Comparison of ENCODE assay signal across 18 cellular contexts in the genomic region with DNA sequence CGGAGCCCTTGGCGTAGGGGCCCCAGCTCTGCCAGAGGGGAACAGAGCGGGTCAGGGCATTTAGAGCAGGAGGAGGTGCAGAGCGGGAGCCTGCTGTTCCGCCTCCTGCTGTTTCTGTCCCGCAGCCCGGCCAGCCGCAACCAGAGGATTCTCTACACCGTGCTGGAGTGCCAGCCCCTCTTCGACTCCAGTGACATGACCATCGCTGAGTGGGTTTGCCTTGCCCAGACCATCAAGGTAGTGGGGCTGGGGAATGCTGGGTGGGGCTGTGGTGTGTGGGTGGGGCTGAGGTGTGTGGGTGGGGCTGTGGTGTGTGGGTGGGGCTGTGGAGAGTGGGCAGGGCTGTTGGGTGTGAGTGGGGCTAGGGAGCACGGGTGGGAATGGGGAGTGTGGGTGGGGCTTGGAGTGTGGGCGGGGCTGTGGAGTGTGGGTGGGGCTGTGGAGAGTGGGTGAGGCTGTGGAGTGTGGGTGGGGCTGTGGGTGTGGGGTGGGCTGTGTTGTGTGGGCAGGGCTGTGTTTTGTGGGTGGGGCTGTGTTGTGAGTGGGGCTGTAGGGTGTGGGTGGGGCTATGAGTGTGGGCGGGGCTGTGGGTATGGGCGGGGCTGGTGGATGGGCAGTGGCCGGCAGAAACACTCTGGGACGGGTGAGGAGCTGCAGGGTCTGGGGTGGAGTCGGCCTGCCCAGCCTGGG. TPM values are rescaled to one million over a fixed set of nuclear protein-coding genes. Genes with fewer than 3 reads are reported as not detected.
DNase-seq lines count a peak whose midpoint lies in the region; ATAC-seq, FAIRE-seq and TF ChIP-seq lines count a peak whose summit lies in the region.
"Had no signal": no experiment of that assay in that cellular context is flagged by ENCODE, and none has a peak within 500 bp of the region (broad histone marks: within the 10 kb centered on the region; RNA-seq: fewer than 3 reads in every experiment).

No MANE protein-coding gene starts in this region.

- H3K27ac ChIP-seq in right lobe of liver (no peak overlapping the region), HepG2 (ENCODE audit: extremely low read length, insufficient read depth, low read length) (no peak overlapping the region), left lung (no peak overlapping the region), aorta (ENCODE audit: low read depth in 1 of 2, low read length in 2 of 2) (no peak overlapping the region)
- H3K27ac ChIP-seq: gastrocnemius medialis, pancreas, SJCRH30 had no signal

- H3K36me3 Mint-ChIP-seq in WTC11: no peaks in the 10 kb centered on the region
- H3K36me3 Mint-ChIP-seq in osteocyte (ENCODE audit: unreplicated experiment): no peaks in the 10 kb centered on the region

- no peaks in the 10 kb centered on the region for H3K79me2 ChIP-seq in HepG2 (ENCODE audit: insufficient read depth, low read length)

- no peak overlapping the region for H3K4me3 Mint-ChIP-seq in WTC11
- no peak overlapping the region for H3K4me3 Mint-ChIP-seq in osteocyte (ENCODE audit: unreplicated experiment)
- H3K4me3 Mint-ChIP-seq: activated T-helper 1 cell treated with anti-CD3 and anti-CD28 coated beads, Interleukin-12 subunit alpha, Interleukin-12 subunit beta, Interleukin-2, Interleukin-4 antibody, amounts not matched to agents 30 ng/mL and 10 ng/mL and 1 ng/mL, durations not matched to agents 14 hours and 24 hours and 36 hours had no signal

- H3K9ac ChIP-seq in HepG2 (ENCODE audit: insufficient read depth, low read depth, low read length): no peak overlapping the region

- CTCF ChIA-PET in HepG2 (lab: Yijun Ruan, JAX; ENCODE audit: low intra/inter-chr PET ratio, low total read pairs): interaction anchor here (1.4 kb wide), 1 partner anchor 15 kb away, joined by 5 read pairs; no protein-coding TSS in a partner anchor
- CTCF ChIA-PET in WTC11 (lab: Charles Lee): interaction anchor here (0.5 to 5.9 kb wide), 22 partner anchors 8 to 480 kb away, joined by 3 to 52 read pairs (median 4); a partner anchor contains a TSS

- BruUV-seq in HepG2 (replicated peaks; lab: Mats Ljungman, UMichigan): no TSS peak

- intact Hi-C loops in right lobe of liver (cut with DNase I) (no loop called here), HepG2 (cut with micrococcal nuclease; ENCODE audit: unreplicated experiment) (no loop called here), left lung (cut with DNase I) (no loop called here), aorta (cut with DNase I) (no loop called here)

- H3K4me3 ChIP-seq in right lobe of liver (no peak overlapping the region), HepG2 (replicated peaks in 1 of 3; ENCODE audit: insufficient read depth in 1 of 3, low read depth in 2 of 3, low read length in 3 of 3) (no peak overlapping the region), left lung (no peak overlapping the region), aorta (ENCODE audit: low read length in 2 of 2) (no peak overlapping the region)
- H3K4me3 ChIP-seq: gastrocnemius medialis, pancreas, SJCRH30 had no signal

- H2AFZ ChIP-seq in HepG2 (ENCODE audit: low read length): no peak overlapping the region

- peak in 3 of 4 donors; percentile 52 to 68 (median 59) for ATAC-seq in right lobe of liver
- no peak for ATAC-seq in HepG2
- no peak for ATAC-seq in WTC11
- ATAC-seq in left lung: peak; percentile 29
- ATAC-seq in aorta (ENCODE audit: low FRiP score): no peak
- no peak for ATAC-seq in HG02588 (IDR thresholded peaks at IDR 0.05; ENCODE audit: unreplicated experiment)
- ATAC-seq: gastrocnemius medialis had no signal

- H3K27me3 Mint-ChIP-seq in WTC11 (ENCODE audit: low read depth): no peaks in the 10 kb centered on the region
- H3K27me3 Mint-ChIP-seq in osteocyte (ENCODE audit: unreplicated experiment): no peaks in the 10 kb centered on the region

- H3K27me3 ChIP-seq in right lobe of liver (no peaks in the 10 kb centered on the region), HepG2 (ENCODE audit: control insufficient read depth in 1 of 2, insufficient read depth in 2 of 2, low read length in 2 of 2) (peaks cover 3 to 10% of the 10 kb centered on the region in 2 experiments; a peak in 2 of 5 replicates), left lung (peaks cover 0 to 46% of the 10 kb centered on the region in 2 donors), aorta (ENCODE audit: control insufficient read depth in 1 of 2, insufficient read depth in 2 of 2, low read length in 1 of 2) (no peaks in the 10 kb centered on the region)
- H3K27me3 ChIP-seq: SJCRH30 had no signal

- peaks cover 5% of the 10 kb centered on the region for H3K4me1 Mint-ChIP-seq in WTC11
- peaks cover 3% of the 10 kb centered on the region for H3K4me1 Mint-ChIP-seq in osteocyte (ENCODE audit: unreplicated experiment)

- H3K9me3 Mint-ChIP-seq in WTC11 (no peaks in the 10 kb centered on the region), osteocyte (ENCODE audit: unreplicated experiment) (no peaks in the 10 kb centered on the region)
- H3K9me3 Mint-ChIP-seq: activated T-helper 1 cell treated with anti-CD3 and anti-CD28 coated beads, Interleukin-12 subunit alpha, Interleukin-12 subunit beta, Interleukin-2, Interleukin-4 antibody, amounts not matched to agents 30 ng/mL and 10 ng/mL and 1 ng/mL, durations not matched to agents 14 hours and 24 hours and 36 hours had no signal

- H3K9me3 ChIP-seq in right lobe of liver (no peaks in the 10 kb centered on the region), HepG2 (ENCODE audit: low read length) (no peaks in the 10 kb centered on the region), left lung (no peaks in the 10 kb centered on the region), aorta (ENCODE audit: control insufficient read depth, low read length) (no peaks in the 10 kb centered on the region)
- H3K9me3 ChIP-seq: gastrocnemius medialis, pancreas had no signal

- POLR2A ChIA-PET in HepG2 (lab: Yijun Ruan, JAX) (no interaction called here), WTC11 (lab: Charles Lee) (no interaction called here)

- TF ChIP-seq CTCF in right lobe of liver (IDR thresholded peaks at IDR 0.05): no peak
- no peak for TF ChIP-seq CTCF in HepG2 (CRISPR knock-in tag; IDR thresholded peaks at IDR 0.05)
- TF ChIP-seq CTCF in WTC11 (IDR thresholded peaks at IDR 0.05): no peak
- no peak for TF ChIP-seq CTCF in left lung (IDR thresholded peaks at IDR 0.05)
- TF ChIP-seq CTCF in osteocyte (IDR thresholded peaks at IDR 0.05): no peak

- TF ChIP-seq POLR2A in right lobe of liver (IDR thresholded peaks at IDR 0.05) (no peak), HepG2 (IDR thresholded peaks at IDR 0.05; ENCODE audit: insufficient read depth in 1 of 2, low read depth in 2 of 2, low read length in 2 of 2) (no peak)

- TF ChIP-seq EP300 in HepG2 (IDR thresholded peaks at IDR 0.05; ENCODE audit: low read depth in 2 of 2, low read length in 2 of 2): no peak
- no peak for TF ChIP-seq EP300 in HepG2 (CRISPR knock-in tag; IDR thresholded peaks at IDR 0.05; ENCODE audit: borderline replicate concordance)

- no peaks in the 10 kb centered on the region; the same call in 1 of the 2 replicates for H4K20me1 ChIP-seq in HepG2 (ENCODE audit: insufficient read depth, low read length)

- WGBS in right lobe of liver (ENCODE audit: insufficient coverage, low coverage, low lambda C conversion rate, missing lambda C conversion rate): 53% methylated on average over 6 of the region's 18 CpGs
- 48% methylated on average over 8 of the region's 18 CpGs for WGBS in HepG2 (ENCODE audit: low lambda C conversion rate)
- WGBS in aorta, 2 donors: 70 to 72% methylated on average over 18 of the region's 18 CpGs

- H3K4me1 ChIP-seq in right lobe of liver (peaks cover 0 to 33% (median 16%) of the 10 kb centered on the region in 4 donors), HepG2 (ENCODE audit: insufficient read depth, low read length) (peaks cover 7% of the 10 kb centered on the region; the same call in 1 of the 2 replicates), left lung (peaks cover 0 to 8% of the 10 kb centered on the region in 2 donors), aorta (ENCODE audit: control insufficient read depth in 1 of 2, insufficient read depth in 2 of 2, low read length in 2 of 2) (no peaks in the 10 kb centered on the region)
- H3K4me1 ChIP-seq: gastrocnemius medialis, pancreas had no signal

- TF ChIP-seq RAD21 in HepG2 (CRISPR knock-in tag; IDR thresholded peaks at IDR 0.05): no peak

- H3K4me2 ChIP-seq in HepG2 (ENCODE audit: low read depth, low read length): no peak overlapping the region

- DNase-seq in right lobe of liver (peak; percentile 53 to 76 (median 56)), HepG2 (ENCODE audit: low spot score) (no peak), WTC11 (ENCODE audit: low spot score) (peak; percentile 19), left lung (peak in 1 of 2 donors; percentile 71), aorta (peak; percentile 35 to 62), osteocyte (ENCODE audit: extremely low spot score, unreplicated experiment) (no peak)
- DNase-seq in activated T-cell treated with anti-CD3 and anti-CD28 coated beads, Interleukin-2, amount 50 U/mL, for 1 hour: no peak
- DNase-seq: activated CD4-positive, alpha-beta T cell treated with anti-CD3 and anti-CD28 coated beads, Interleukin-2, amount 50 U/mL, for 4 hours; amniotic stem cell; midbrain; NCI-H345 had no signal

- H3K27ac Mint-ChIP-seq in WTC11 (no peak overlapping the region), osteocyte (ENCODE audit: unreplicated experiment) (no peak overlapping the region)
- H3K27ac Mint-ChIP-seq: activated T-helper 1 cell treated with anti-CD3 and anti-CD28 coated beads, Interleukin-12 subunit alpha, Interleukin-12 subunit beta, Interleukin-2, Interleukin-4 antibody, amounts not matched to agents 30 ng/mL and 10 ng/mL and 1 ng/mL, durations not matched to agents 14 hours and 24 hours and 36 hours had no signal

- FAIRE-seq in HepG2 (lab: Jason Lieb, UNC): no peak
- FAIRE-seq: GM18507, pancreas, TTC549 had no signal

- H3K36me3 ChIP-seq in right lobe of liver: no peaks in the 10 kb centered on the region
- H3K36me3 ChIP-seq in HepG2 (replicated peaks in 1 of 2; ENCODE audit: control insufficient read depth in 1 of 2, insufficient read depth in 2 of 2, low read length in 2 of 2): no peaks in the 10 kb centered on the region
- no peaks in the 10 kb centered on the region for H3K36me3 ChIP-seq in left lung
- no peaks in the 10 kb centered on the region for H3K36me3 ChIP-seq in aorta (ENCODE audit: control insufficient read depth in 1 of 2, insufficient read depth in 2 of 2, low read length in 1 of 2)
- H3K36me3 ChIP-seq: gastrocnemius medialis, pancreas, SJCRH30 had no signal

- in situ Hi-C loops in HepG2 (cut with HindIII; ENCODE audit: extremely low pct_ligation_motif_present, low pct_unique_long_range_greater_than_20kb): no loop called here

RNA-seq across cellular contexts. Expression of a gene that starts 8.0 kb away (rescaled TPM):
- total RNA-seq in right lobe of liver (100 to 1,000 TPM in 3 of 6 experiments, 10 to 100 TPM in 3; 37.3 to 232 (median 110) TPM), HepG2 (2016; rRNA removed; fragmentation: Illumina TruSeq; extraction: Trizol) (not detected in 2 replicates), WTC11 (2021) (3.4 to 3.8 TPM (median 3.5 TPM) in 3 replicates), left lung (1 to 10 TPM; 1.4 TPM), aorta (1 to 10 TPM in 1 of 2 donors, under 1 TPM in 1; 0.13 to 2.2 TPM), osteocyte (not detected in 2 replicates)
- not detected in 2 replicates for total RNA-seq in HepG2 (2016; cell fraction: cytosol; rRNA removed; fragmentation: Illumina TruSeq; extraction: Trizol; ENCODE audit: low read depth)
- total RNA-seq in HepG2 (2016; cell fraction: insoluble cytoplasmic fraction; rRNA removed; fragmentation: Illumina TruSeq; extraction: Trizol): not detected in 2 replicates
- total RNA-seq in HepG2 (2016; cell fraction: membrane; rRNA removed; fragmentation: Illumina TruSeq; extraction: Trizol): not detected in 2 replicates
- total RNA-seq in HepG2 (2016; cell fraction: nucleus; rRNA removed; fragmentation: Illumina TruSeq; extraction: Trizol): not detected in 2 replicates
- polyA plus RNA-seq in HepG2 (2011; rRNA removed) (not detected in 2 replicates), aorta (1 to 10 TPM in 1 of 2 donors, under 1 TPM in 1; 0.20 to 1.6 TPM)
- not detected in 2 replicates for polyA plus RNA-seq in HepG2 (2011; cell fraction: cytosol; rRNA removed)
- polyA plus RNA-seq in HepG2 (2011; cell fraction: nucleus; rRNA removed): not detected in 2 replicates
- polyA plus RNA-seq in HepG2 (2012): not detected in 2 replicates
- not detected in 2 replicates for polyA plus RNA-seq in HepG2 (2016; cell fraction: cytosol; fragmentation: Illumina TruSeq; extraction: Trizol; ENCODE audit: low read depth)
- not detected in 2 replicates for polyA plus RNA-seq in HepG2 (2016; cell fraction: insoluble cytoplasmic fraction; fragmentation: Illumina TruSeq; extraction: Trizol; ENCODE audit: low read depth)
- polyA plus RNA-seq in HepG2 (2016; cell fraction: membrane; fragmentation: Illumina TruSeq; extraction: Trizol; ENCODE audit: low read depth): not detected in 2 replicates
- polyA plus RNA-seq in HepG2 (2016; cell fraction: nucleus; fragmentation: Illumina TruSeq; extraction: Trizol; ENCODE audit: insufficient read depth, low read depth): not detected in 2 replicates
- 0.37 TPM in 1 of 2 replicates, not detected in the other for polyA minus RNA-seq in HepG2 (2011; rRNA and poly(A)+ RNA removed; ENCODE audit: low replicate concordance)
- polyA minus RNA-seq in HepG2 (2011; cell fraction: cytosol; rRNA and poly(A)+ RNA removed): not detected in 2 replicates
- not detected in 2 replicates for polyA minus RNA-seq in HepG2 (2011; cell fraction: nucleus; rRNA and poly(A)+ RNA removed)
- total RNA-seq: activated T-helper 1 cell treated with anti-CD3 and anti-CD28 coated beads, Interleukin-12 subunit alpha, Interleukin-12 subunit beta, Interleukin-2, Interleukin-4 antibody, amounts not matched to agents 30 ng/mL and 10 ng/mL and 1 ng/mL, durations not matched to agents 14 hours and 24 hours and 36 hours had no signal

RNA-seq across cellular contexts. Expression of a gene that starts 44.9 kb away (rescaled TPM):
- total RNA-seq in right lobe of liver (1 to 10 TPM in 4 of 6 experiments, under 1 TPM in 2; 0.79 to 1.5 (median 1.1) TPM), HepG2 (2016; rRNA removed; fragmentation: Illumina TruSeq; extraction: Trizol) (not detected in 2 replicates), WTC11 (2021) (36.4 to 53.4 TPM (median 39.5 TPM) in 3 replicates), left lung (1 to 10 TPM; 4.5 to 5.4 TPM), aorta (1 to 10 TPM; 4.6 to 8.3 TPM), osteocyte (4.5 and 4.6 TPM in 2 replicates)
- not detected in 2 replicates for total RNA-seq in HepG2 (2016; cell fraction: cytosol; rRNA removed; fragmentation: Illumina TruSeq; extraction: Trizol; ENCODE audit: low read depth)
- total RNA-seq in HepG2 (2016; cell fraction: insoluble cytoplasmic fraction; rRNA removed; fragmentation: Illumina TruSeq; extraction: Trizol): not detected in 2 replicates
- total RNA-seq in HepG2 (2016; cell fraction: membrane; rRNA removed; fragmentation: Illumina TruSeq; extraction: Trizol): not detected in 2 replicates
- total RNA-seq in HepG2 (2016; cell fraction: nucleus; rRNA removed; fragmentation: Illumina TruSeq; extraction: Trizol): not detected in 2 replicates
- polyA plus RNA-seq in HepG2 (2011; rRNA removed) (not detected in 2 replicates), aorta (1 to 10 TPM in 1 of 2 donors, under 1 TPM in 1; 0.13 to 1.9 TPM)
- not detected in 2 replicates for polyA plus RNA-seq in HepG2 (2011; cell fraction: cytosol; rRNA removed)
- polyA plus RNA-seq in HepG2 (2011; cell fraction: nucleus; rRNA removed): not detected in 2 replicates
- polyA plus RNA-seq in HepG2 (2012): not detected in 2 replicates
- polyA plus RNA-seq in HepG2 (2016; cell fraction: cytosol; fragmentation: Illumina TruSeq; extraction: Trizol; ENCODE audit: low read depth): not detected in 2 replicates
- not detected in 2 replicates for polyA plus RNA-seq in HepG2 (2016; cell fraction: insoluble cytoplasmic fraction; fragmentation: Illumina TruSeq; extraction: Trizol; ENCODE audit: low read depth)
- polyA plus RNA-seq in HepG2 (2016; cell fraction: membrane; fragmentation: Illumina TruSeq; extraction: Trizol; ENCODE audit: low read depth): not detected in 2 replicates
- not detected in 2 replicates for polyA plus RNA-seq in HepG2 (2016; cell fraction: nucleus; fragmentation: Illumina TruSeq; extraction: Trizol; ENCODE audit: insufficient read depth, low read depth)
- polyA minus RNA-seq in HepG2 (2011; rRNA and poly(A)+ RNA removed; ENCODE audit: low replicate concordance): 0.02 and 12.4 TPM in 2 replicates
- polyA minus RNA-seq in HepG2 (2011; cell fraction: cytosol; rRNA and poly(A)+ RNA removed): 0.18 and 0.30 TPM in 2 replicates
- 0.13 TPM in 1 of 2 replicates, not detected in the other for polyA minus RNA-seq in HepG2 (2011; cell fraction: nucleus; rRNA and poly(A)+ RNA removed)

Comparison
In these comparisons a context has a peak if more than half of its experiments do, and no peak if none do; other contexts are left out.
1. ATAC-seq: peak in right lobe of liver (3 of 4) and left lung (single experiment); none in HepG2 (single experiment), WTC11 (single experiment), aorta (single experiment) and HG02588 (single experiment).
2. DNase-seq: peak in right lobe of liver (3 of 3), WTC11 (single experiment) and aorta (2 of 2); none in HepG2 (single experiment), activated T-cell treated with anti-CD3 and anti-CD28 coated beads, Interleukin-2, amount 50 U/mL, for 1 hour (single experiment) and osteocyte (single experiment).